17 cellular contexts compared by ENCODE assay signal in genomic region chr6:139904572-139904971, GRCh38.
DNase-seq lines count a peak whose midpoint lies in the region; ATAC-seq and TF ChIP-seq lines count a peak whose summit lies in the region.
"Had no signal": no experiment of that assay in that cellular context is flagged by ENCODE, and none has a peak within 500 bp of the region (broad histone marks: within the 10 kb centered on the region; RNA-seq: fewer than 3 reads in every experiment).

No MANE protein-coding gene starts in this region.

- no peak overlapping the region for H3K4me3 ChIP-seq in transverse colon
- no peak overlapping the region for H3K4me3 ChIP-seq in osteoblast (ENCODE audit: insufficient read depth, low read length)
- H3K4me3 ChIP-seq: K562, SJSA1 had no signal

- no peaks in the 10 kb centered on the region for H3K79me2 ChIP-seq in osteoblast (ENCODE audit: insufficient read depth, low read length)

- no peaks in the 10 kb centered on the region for H3K27me3 ChIP-seq in transverse colon
- no peaks in the 10 kb centered on the region for H3K27me3 ChIP-seq in osteoblast (ENCODE audit: insufficient read depth, low read length)
- H3K27me3 ChIP-seq: SJSA1 had no signal

- H3K9me3 ChIP-seq in transverse colon (no peaks in the 10 kb centered on the region), osteoblast (ENCODE audit: low read depth, low read length) (no peaks in the 10 kb centered on the region)
- H3K9me3 ChIP-seq: SJSA1 had no signal

- in situ Hi-C loops in transverse colon (cut with MboI; ENCODE audit: low pct_ligation_motif_present in 1 of 4, low pct_unique_long_range_greater_than_20kb in 1 of 4, low sequenced_read_pairs in 3 of 4): no loop called here

- no peak overlapping the region for H3K4me2 ChIP-seq in osteoblast (ENCODE audit: insufficient read depth, low read length)

- H3K36me3 ChIP-seq in transverse colon: no peaks in the 10 kb centered on the region
- H3K36me3 ChIP-seq in osteoblast (ENCODE audit: insufficient read depth, low read length): no peaks in the 10 kb centered on the region
- H3K36me3 ChIP-seq: SJSA1 had no signal

- intact Hi-C loops in transverse colon (cut with DNase I; ENCODE audit: low total_unique reads): no loop called here

- ATAC-seq in left lobe of liver (peak; percentile 67), GM18870 (IDR thresholded peaks at IDR 0.05; ENCODE audit: unreplicated experiment) (no peak)

- H3K4me1 ChIP-seq in transverse colon (peaks cover 13 to 29% (median 23%) of the 10 kb centered on the region in 4 donors), osteoblast (ENCODE audit: insufficient read depth, low read length) (no peaks in the 10 kb centered on the region)
- H3K4me1 ChIP-seq: Caco-2, SJSA1 had no signal

- TF ChIP-seq EP300 in transverse colon (IDR thresholded peaks at IDR 0.05; ENCODE audit: low read depth): no peak

- no peak for TF ChIP-seq POLR2A in transverse colon (IDR thresholded peaks at IDR 0.05)

- DNase-seq in NCI-H2171 treated with DMSO at 0.1 percent for 48 hours (lab: John Stamatoyannopoulos, UW) (peak; percentile 16), NCI-H2171 (lab: John Stamatoyannopoulos, UW) (no peak), OCI-M1 (lab: John Stamatoyannopoulos, UW) (peak; percentile 33), left lobe of liver (ENCODE audit: low spot score) (no peak), transverse colon (no peak), osteoblast (ENCODE audit: insufficient read length, low spot score, missing footprints) (no peak), GDM1 (lab: John Stamatoyannopoulos, UW) (no peak)
- DNase-seq: Caco-2, DMS79, GOT3, NCI-H1105 treated with DMSO at 0.1 percent for 48 hours, NCI-H187, NCI-H748 treated with DMSO at 0.1 percent for 48 hours had no signal

- H3K27ac ChIP-seq in transverse colon (peak overlapping the region; percentile 67 to 79 (median 77)), osteoblast (ENCODE audit: low read depth, low read length) (no peak overlapping the region)
- H3K27ac ChIP-seq: C4-2B, SJSA1 had no signal

- H2AFZ ChIP-seq in osteoblast (ENCODE audit: low read length): no peak overlapping the region

- WGBS in transverse colon (ENCODE audit: low coverage in 1 of 2), 2 donors: 47 to 67% methylated on average over 1 of the region's 1 CpG

- H4K20me1 ChIP-seq in osteoblast (ENCODE audit: insufficient read depth, low read length): no peaks in the 10 kb centered on the region

- TF ChIP-seq CTCF in transverse colon (IDR thresholded peaks at IDR 0.05) (no peak), osteoblast (IDR thresholded peaks at IDR 0.05; ENCODE audit: extremely low read depth, low read depth, low read length) (no peak)

Comparison
In these comparisons a context has a peak if more than half of its experiments do, and no peak if none do; other contexts are left out.
1. DNase-seq: peak in NCI-H2171 treated with DMSO at 0.1 percent for 48 hours (single experiment) and OCI-M1 (single experiment); none in NCI-H2171 (single experiment), left lobe of liver (single experiment), transverse colon (single experiment), osteoblast (single experiment) and GDM1 (single experiment).